ENCODE assay signal across 1 cellular context in the genomic region with DNA sequence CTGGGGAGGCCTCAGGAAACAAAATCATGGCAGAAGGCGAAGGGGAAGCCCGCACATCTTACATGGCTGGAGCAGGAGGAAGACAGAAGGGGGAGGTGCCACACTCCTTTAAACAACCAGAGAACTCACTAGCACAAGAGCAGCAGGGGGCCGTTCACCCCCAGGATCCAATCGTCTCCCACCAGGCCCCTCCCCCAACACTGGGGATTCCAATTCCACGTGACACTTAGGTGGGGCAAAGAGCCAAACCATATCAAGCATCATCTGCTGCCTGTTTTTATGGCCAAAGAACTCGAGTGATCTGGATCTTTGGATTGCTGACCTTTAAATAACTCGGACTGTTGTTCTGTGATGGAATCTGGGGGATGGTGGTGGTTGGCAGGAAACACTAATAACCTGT.
TF ChIP-seq lines count a peak whose summit lies in the region.

No MANE protein-coding gene starts in this region.

TF ChIP-seq in IMR-90, 13 proteins besides CTCF, POLR2A, EP300 and RAD21 (continued from another document):
- TF ChIP-seq, protein P1, sequence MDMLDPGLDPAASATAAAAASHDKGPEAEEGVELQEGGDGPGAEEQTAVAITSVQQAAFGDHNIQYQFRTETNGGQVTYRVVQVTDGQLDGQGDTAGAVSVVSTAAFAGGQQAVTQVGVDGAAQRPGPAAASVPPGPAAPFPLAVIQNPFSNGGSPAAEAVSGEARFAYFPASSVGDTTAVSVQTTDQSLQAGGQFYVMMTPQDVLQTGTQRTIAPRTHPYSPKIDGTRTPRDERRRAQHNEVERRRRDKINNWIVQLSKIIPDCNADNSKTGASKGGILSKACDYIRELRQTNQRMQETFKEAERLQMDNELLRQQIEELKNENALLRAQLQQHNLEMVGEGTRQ (IDR thresholded peaks at IDR 0.05; ENCODE audit: low read depth, low read length) = no peak
- TF ChIP-seq RFX5 (IDR thresholded peaks at IDR 0.05; ENCODE audit: low read depth, low read length) (no peak), SMC3 (IDR thresholded peaks at IDR 0.05; ENCODE audit: low read depth, low read length) (no peak), FOS (IDR thresholded peaks at IDR 0.05; ENCODE audit: low read depth, low read length) (no peak), MAFK (IDR thresholded peaks at IDR 0.05; ENCODE audit: low read depth, low read length) (no peak), NFE2L2 (IDR thresholded peaks at IDR 0.05; ENCODE audit: low read depth, low read length) (no peak), CHD1 (IDR thresholded peaks at IDR 0.05; ENCODE audit: low read depth, low read length) (no peak), MXI1 (IDR thresholded peaks at IDR 0.05; ENCODE audit: borderline replicate concordance, low read depth, low read length) (no peak)
